In the genomic region with DNA sequence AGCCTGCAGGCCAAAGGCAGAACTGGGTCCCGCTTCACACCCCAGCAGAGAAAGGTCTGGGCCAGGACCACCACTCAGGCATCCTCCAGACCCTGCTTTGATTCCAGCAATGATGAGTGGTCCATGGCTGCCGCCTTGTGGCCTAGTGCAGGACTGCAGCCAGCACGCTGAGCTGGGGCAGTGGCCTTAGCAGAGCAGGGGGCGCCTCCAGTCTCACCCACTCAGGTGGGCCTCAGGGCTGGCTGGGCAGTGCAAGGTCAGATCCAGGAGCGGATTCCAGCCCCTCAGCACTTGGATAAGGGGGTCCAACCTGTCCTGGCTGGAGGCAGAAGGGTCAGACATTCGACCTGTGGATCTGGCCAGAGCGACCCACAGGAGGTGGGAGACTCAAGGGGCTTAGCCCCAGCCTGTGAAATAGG, we compare ENCODE assay signal across 8 cellular contexts. TPM values are rescaled to one million over a fixed set of nuclear protein-coding genes. Genes with fewer than 3 reads are reported as not detected.
DNase-seq lines count a peak whose midpoint lies in the region; ATAC-seq and TF ChIP-seq lines count a peak whose summit lies in the region.

No MANE protein-coding gene starts in this region.

- H3K9me3 Mint-ChIP-seq in chondrocyte (ENCODE audit: low read depth), result no peaks in the 10 kb centered on the region

- peak; percentile 84 for TF ChIP-seq CTCF in chondrocyte (IDR thresholded peaks at IDR 0.05)
- peak; percentile 93 for TF ChIP-seq CTCF in lower lobe of right lung (IDR thresholded peaks at IDR 0.05)

- intact Hi-C loops in lower lobe of right lung (cut with DNase I), result no loop called here

- DNase-seq in NCI-H524 (lab: John Stamatoyannopoulos, UW) (peak; percentile 7 to 56), NCI-H524 treated with DMSO at 0.1 percent for 48 hours (lab: John Stamatoyannopoulos, UW) (no peak), NCI-H1105 (lab: John Stamatoyannopoulos, UW) (peak; percentile 10), chondrocyte (ENCODE audit: low spot score) (no peak), lower lobe of right lung (peak; percentile 71)
- peak; percentile 44 to 66 for DNase-seq in activated CD4-positive, alpha-beta T cell treated with anti-CD3 and anti-CD28 coated beads for 4 hours
- DNase-seq in stimulated activated CD8-positive, alpha-beta memory T cell treated with anti-CD3 and anti-CD28 coated beads, Interleukin-15, amount 100 ng/mL, for 24 hours (ENCODE audit: low read depth), result peak; percentile 56

- no peaks in the 10 kb centered on the region for H3K9me3 ChIP-seq in lower lobe of right lung

- peak; percentile 59 to 65 for ATAC-seq in lower lobe of right lung
- ATAC-seq in HG03520 (IDR thresholded peaks at IDR 0.05; ENCODE audit: unreplicated experiment), result no peak

- peaks cover 10% of the 10 kb centered on the region for H3K4me1 Mint-ChIP-seq in chondrocyte (ENCODE audit: low read depth)

- no peak overlapping the region for H3K27ac Mint-ChIP-seq in chondrocyte (ENCODE audit: unreplicated experiment)

- H3K27me3 Mint-ChIP-seq in chondrocyte (ENCODE audit: low read depth), result peaks cover 27% of the 10 kb centered on the region

- H3K4me3 ChIP-seq in lower lobe of right lung, result no peak overlapping the region

- peaks cover 35% of the 10 kb centered on the region for H3K4me1 ChIP-seq in lower lobe of right lung

- H3K36me3 ChIP-seq in lower lobe of right lung, result peaks cover 62% of the 10 kb centered on the region

- H3K27me3 ChIP-seq in lower lobe of right lung (ENCODE audit: low read depth), result no peaks in the 10 kb centered on the region

- peak overlapping the region; percentile 2 for H3K27ac ChIP-seq in lower lobe of right lung

- H3K36me3 Mint-ChIP-seq in chondrocyte (ENCODE audit: low read depth), result peaks cover 8% of the 10 kb centered on the region

- no peak overlapping the region for H3K4me3 Mint-ChIP-seq in chondrocyte (ENCODE audit: unreplicated experiment)

RNA-seq across cellular contexts. Expression of a gene that starts 9.6 kb away (rescaled TPM):
- total RNA-seq in chondrocyte (0.21 TPM in 1 of 3 replicates, not detected in the others), lower lobe of right lung (19.5 TPM)

Comparison
In these comparisons a context has a peak if more than half of its experiments do, and no peak if none do; other contexts are left out.
1. DNase-seq: peak in NCI-H524 (2 of 2), NCI-H1105 (single experiment), activated CD4-positive, alpha-beta T cell treated with anti-CD3 and anti-CD28 coated beads for 4 hours (2 of 2), lower lobe of right lung (single experiment) and stimulated activated CD8-positive, alpha-beta memory T cell treated with anti-CD3 and anti-CD28 coated beads, Interleukin-15, amount 100 ng/mL, for 24 hours (single experiment); none in NCI-H524 treated with DMSO at 0.1 percent for 48 hours (single experiment) and chondrocyte (single experiment).
2. RNA of a gene that starts 9.6 kb away (total RNA-seq): 19.5 TPM in lower lobe of right lung (single experiment); 0.21 TPM in chondrocyte; every median in the first group is over 10 times any median in the second.